Comparison of ENCODE assay signal across 29 cellular contexts in the genomic region with DNA sequence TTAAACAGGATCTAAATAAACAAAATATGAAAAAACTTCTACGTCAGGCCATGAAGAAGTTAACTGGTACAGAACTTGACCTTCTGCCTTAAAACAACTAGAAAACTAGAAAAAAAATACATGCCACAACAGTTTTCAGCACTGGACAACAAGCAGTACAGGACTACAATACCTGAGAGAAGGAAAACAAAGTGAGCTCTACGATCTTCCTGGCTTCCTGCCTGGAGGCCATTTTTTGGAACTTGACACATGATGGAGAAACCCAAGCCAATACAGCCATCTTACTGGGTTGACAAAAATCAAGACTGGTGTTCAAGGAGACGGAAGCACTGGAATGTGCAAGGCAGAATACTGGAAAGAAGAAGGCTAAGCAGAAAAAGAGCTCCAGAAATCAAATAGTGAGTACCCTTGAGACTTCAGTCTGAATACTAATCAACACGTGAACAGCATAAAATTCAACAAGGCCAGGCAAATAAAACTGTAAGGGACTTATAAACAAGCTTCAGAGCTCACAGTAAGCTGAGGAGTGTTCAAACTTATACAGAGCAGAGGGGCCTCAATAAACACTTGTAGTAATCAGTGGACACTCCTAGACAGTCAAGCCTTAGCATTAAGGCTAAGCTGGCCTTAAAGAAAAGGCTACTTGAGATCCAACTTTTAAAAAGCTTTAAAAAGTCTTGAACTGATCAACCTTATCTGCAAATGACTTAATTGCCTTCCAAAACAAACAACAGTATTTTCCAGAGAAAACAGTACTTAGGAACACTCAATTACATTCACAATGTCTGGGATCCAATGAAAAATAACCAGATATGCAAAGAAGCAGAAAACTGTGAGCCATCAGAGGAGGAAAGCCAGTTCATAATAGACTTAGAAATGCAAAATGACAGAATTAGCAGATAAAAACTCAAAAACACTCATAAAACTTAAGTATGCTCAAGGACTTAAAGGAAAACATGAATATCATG.
A peak's percentile ranks its signal among the peaks of the same experiment; 100 is the strongest.
DNase-seq lines count a peak whose midpoint lies in the region; ATAC-seq and TF ChIP-seq lines count a peak whose summit lies in the region.
"Had no signal": no experiment of that assay in that cellular context is flagged by ENCODE, and none has a peak within 500 bp of the region (broad histone marks: within the 10 kb centered on the region; RNA-seq: fewer than 3 reads in every experiment).

No MANE protein-coding gene starts in this region.

- CTCF ChIA-PET in HEK293 (lab: Yijun Ruan, JAX): interaction anchor here (1.8 to 2.1 kb wide), 2 partner anchors 11 to 22 kb away, joined by 6 to 10 read pairs; no protein-coding TSS in a partner anchor

- peaks cover 14% of the 10 kb centered on the region for H3K36me3 ChIP-seq in CD4-positive, CD25-positive, alpha-beta regulatory T cell (ENCODE audit: control insufficient read depth, insufficient read depth, low read length)
- H3K36me3 ChIP-seq in HEK293 (ENCODE audit: control insufficient read depth in 2 of 2, insufficient read depth in 1 of 2, low read length in 2 of 2) (no peaks in the 10 kb centered on the region), mucosa of rectum (ENCODE audit: control insufficient read depth in 2 of 2, insufficient read depth in 2 of 2, low read length in 2 of 2) (no peaks in the 10 kb centered on the region)
- H3K36me3 ChIP-seq: uterus had no signal

- POLR2A ChIA-PET in HEK293 (lab: Yijun Ruan, JAX): interaction anchor here (0.6 kb wide), 1 partner anchor 63 kb away, joined by 4 read pairs; no protein-coding TSS in a partner anchor

- peaks cover 40% of the 10 kb centered on the region for H3K36me3 Mint-ChIP-seq in CD4-positive, CD25-positive, alpha-beta regulatory T cell
- peaks cover 17% of the 10 kb centered on the region for H3K36me3 Mint-ChIP-seq in endothelial cell (ENCODE audit: low read depth, unreplicated experiment)

- H3K9ac ChIP-seq in mucosa of rectum (ENCODE audit: low read depth in 1 of 2, low read length in 2 of 2): no peak overlapping the region

- no peak for DNase-seq in CD4-positive, CD25-positive, alpha-beta regulatory T cell
- DNase-seq in endothelial cell (ENCODE audit: low spot score): no peak
- DNase-seq in activated CD8-positive, alpha-beta memory T cell treated with anti-CD3 and anti-CD28 coated beads, Interleukin-2, amount 50 U/mL, for 4 hours: no peak
- no peak for DNase-seq in HUDEP-2 (lab: John Stamatoyannopoulos, UW; ENCODE audit: unreplicated experiment in 76 of 76)
- DNase-seq in iPS-NIHi7 (ENCODE audit: extremely low spot score): no peak
- DNase-seq: activated CD4-positive, alpha-beta memory T cell treated with anti-CD3 and anti-CD28 coated beads, Interleukin-2, amount 10 ng/mL, durations not matched to agents 7 days and 5 days; activated CD4-positive, CD25-positive, alpha-beta regulatory T cell treated with anti-CD3 and anti-CD28 coated beads, Interleukin-2, amount 50 U/mL, for 72 hours; activated gamma-delta T cell; activated naive CD8-positive, alpha-beta T cell treated with anti-CD3 and anti-CD28 coated beads, Interleukin-2, amount 50 U/mL, for 24 hours; effector memory CD8-positive, alpha-beta T cell; esophagus squamous epithelium; islet precursor cell; MG63; naive thymus-derived CD4-positive, alpha-beta T cell; NCI-H1417 treated with DMSO at 0.1 percent for 48 hours; NCI-H524 treated with DMSO at 0.1 percent for 48 hours; occipital lobe; spleen; stimulated activated CD4-positive, alpha-beta T cell treated with anti-CD3 and anti-CD28 coated beads, Interleukin-2, amount 100 ng/mL, for 48 hours; T-helper 1 cell; uterus had no signal

- no peak for TF ChIP-seq CTCF in HEK293 (tag by site-specific recombination; IDR thresholded peaks at IDR 0.05)
- no peak for TF ChIP-seq CTCF in endothelial cell (IDR thresholded peaks at IDR 0.05; ENCODE audit: unreplicated experiment)

- no peaks in the 10 kb centered on the region for H3K27me3 ChIP-seq in CD4-positive, CD25-positive, alpha-beta regulatory T cell (ENCODE audit: control insufficient read depth, insufficient read depth, low read length)
- no peaks in the 10 kb centered on the region for H3K27me3 ChIP-seq in mucosa of rectum (ENCODE audit: control insufficient read depth in 2 of 2, insufficient read depth in 2 of 2, low read length in 2 of 2)
- H3K27me3 ChIP-seq: esophagus squamous epithelium, gastroesophageal sphincter, MG63, spleen, uterus had no signal

- H3K4me3 Mint-ChIP-seq in CD4-positive, CD25-positive, alpha-beta regulatory T cell: no peak overlapping the region
- H3K4me3 Mint-ChIP-seq in endothelial cell (ENCODE audit: unreplicated experiment): peak overlapping the region; percentile 21
- H3K4me3 Mint-ChIP-seq: activated CD4-positive, alpha-beta memory T cell treated with anti-CD3 and anti-CD28 coated beads, Interleukin-2, amount 10 ng/mL, durations not matched to agents 7 days and 5 days; activated naive CD8-positive, alpha-beta T cell treated with anti-CD3 and anti-CD28 coated beads, Interleukin-2, amount 50 U/mL, for 24 hours; brain; CD14-positive monocyte; effector memory CD8-positive, alpha-beta T cell; IgD-negative memory B cell; stimulated activated memory B cell treated with anti-CD40 and anti-IgM and Interleukin-4, amounts not matched to agents 10 μg/mL and 1 μg/mL and 100 μg/mL, for 72 hours had no signal

- no peak overlapping the region for H3K27ac ChIP-seq in CD4-positive, CD25-positive, alpha-beta regulatory T cell (ENCODE audit: insufficient read depth, low read length, poor library complexity, severe bottlenecking)
- H3K27ac ChIP-seq in HEK293 (ENCODE audit: extremely low read depth, low read depth, low read length) (no peak overlapping the region), mucosa of rectum (ENCODE audit: low read depth in 2 of 2, low read length in 2 of 2) (peak overlapping the region; percentile 20 to 23)
- H3K27ac ChIP-seq: esophagus squamous epithelium, gastroesophageal sphincter, spleen, uterus had no signal

- ATAC-seq in CD4-positive, CD25-positive, alpha-beta regulatory T cell (ENCODE audit: low read depth in 2 of 2): no peak
- ATAC-seq: activated naive CD8-positive, alpha-beta T cell treated with anti-CD3 and anti-CD28 coated beads, Interleukin-2, amount 50 U/mL, for 24 hours; effector memory CD8-positive, alpha-beta T cell; gastroesophageal sphincter; HCT116; naive thymus-derived CD4-positive, alpha-beta T cell; stimulated activated memory B cell treated with anti-CD40 and anti-IgM and Interleukin-4, amounts not matched to agents 10 μg/mL and 1 μg/mL and 100 μg/mL, for 72 hours had no signal

- no peaks in the 10 kb centered on the region for H3K4me1 ChIP-seq in CD4-positive, CD25-positive, alpha-beta regulatory T cell (ENCODE audit: control insufficient read depth, insufficient read depth, low read length, poor library complexity, severe bottlenecking)
- H3K4me1 ChIP-seq in HEK293 (ENCODE audit: control insufficient read depth, insufficient read depth, low read length) (no peaks in the 10 kb centered on the region), mucosa of rectum (ENCODE audit: control insufficient read depth in 2 of 2, insufficient read depth in 2 of 2, low read length in 2 of 2) (peaks cover 8 to 24% of the 10 kb centered on the region in 2 donors)
- H3K4me1 ChIP-seq: gastroesophageal sphincter, uterus had no signal

- peak overlapping the region; percentile 22 to 36 (median 22) for H3K27ac Mint-ChIP-seq in CD4-positive, CD25-positive, alpha-beta regulatory T cell
- no peak overlapping the region for H3K27ac Mint-ChIP-seq in endothelial cell (ENCODE audit: unreplicated experiment)
- H3K27ac Mint-ChIP-seq: activated CD4-positive, alpha-beta memory T cell treated with anti-CD3 and anti-CD28 coated beads, Interleukin-2, amount 10 ng/mL, durations not matched to agents 7 days and 5 days; activated naive CD8-positive, alpha-beta T cell treated with anti-CD3 and anti-CD28 coated beads, Interleukin-2, amount 50 U/mL, for 24 hours; effector memory CD8-positive, alpha-beta T cell; IgD-negative memory B cell; stimulated activated memory B cell treated with anti-CD40 and anti-IgM and Interleukin-4, amounts not matched to agents 10 μg/mL and 1 μg/mL and 100 μg/mL, for 72 hours had no signal

- H3K9me3 ChIP-seq in CD4-positive, CD25-positive, alpha-beta regulatory T cell (ENCODE audit: control insufficient read depth in 2 of 2, low read length in 2 of 2): peaks cover 0 to 4% of the 10 kb centered on the region in 2 experiments
- H3K9me3 ChIP-seq in HEK293 (ENCODE audit: control insufficient read depth, insufficient read depth, low read depth, low read length): no peaks in the 10 kb centered on the region
- no peaks in the 10 kb centered on the region for H3K9me3 ChIP-seq in mucosa of rectum (ENCODE audit: control insufficient read depth in 2 of 2, low read length in 2 of 2)
- H3K9me3 ChIP-seq: esophagus squamous epithelium, uterus had no signal

- H3K9me3 Mint-ChIP-seq in CD4-positive, CD25-positive, alpha-beta regulatory T cell: peaks cover 0 to 8% (median 3%) of the 10 kb centered on the region in 7 donors
- no peaks in the 10 kb centered on the region for H3K9me3 Mint-ChIP-seq in endothelial cell (ENCODE audit: unreplicated experiment)
- H3K9me3 Mint-ChIP-seq: stimulated activated memory B cell treated with anti-CD40 and anti-IgM and Interleukin-4, amounts not matched to agents 10 μg/mL and 1 μg/mL and 100 μg/mL, for 72 hours had no signal

- H3K4me1 Mint-ChIP-seq in CD4-positive, CD25-positive, alpha-beta regulatory T cell: peaks cover 30 to 67% (median 52%) of the 10 kb centered on the region in 4 donors
- peaks cover 9% of the 10 kb centered on the region for H3K4me1 Mint-ChIP-seq in endothelial cell (ENCODE audit: unreplicated experiment)

- no peak overlapping the region for H3K4me3 ChIP-seq in CD4-positive, CD25-positive, alpha-beta regulatory T cell (ENCODE audit: low read depth, low read length)
- H3K4me3 ChIP-seq in HEK293 (ENCODE audit: low read depth, low read length) (no peak overlapping the region), mucosa of rectum (ENCODE audit: low read length in 2 of 2) (no peak overlapping the region)
- H3K4me3 ChIP-seq: esophagus squamous epithelium, gastroesophageal sphincter, MG63, spleen, uterus had no signal

- no peaks in the 10 kb centered on the region for H3K27me3 Mint-ChIP-seq in CD4-positive, CD25-positive, alpha-beta regulatory T cell
- H3K27me3 Mint-ChIP-seq in endothelial cell (ENCODE audit: unreplicated experiment): no peaks in the 10 kb centered on the region
- H3K27me3 Mint-ChIP-seq: activated CD4-positive, alpha-beta memory T cell treated with anti-CD3 and anti-CD28 coated beads, Interleukin-2, amount 10 ng/mL, durations not matched to agents 7 days and 5 days; activated naive CD8-positive, alpha-beta T cell treated with anti-CD3 and anti-CD28 coated beads, Interleukin-2, amount 50 U/mL, for 24 hours; brain; effector memory CD8-positive, alpha-beta T cell; IgD-negative memory B cell; naive thymus-derived CD4-positive, alpha-beta T cell; stimulated activated memory B cell treated with anti-CD40 and anti-IgM and Interleukin-4, amounts not matched to agents 10 μg/mL and 1 μg/mL and 100 μg/mL, for 72 hours had no signal

Comparison
In these comparisons a context has a peak if more than half of its experiments do, and no peak if none do; other contexts are left out.
1. H3K27ac ChIP-seq: peak in mucosa of rectum (2 of 2); none in CD4-positive, CD25-positive, alpha-beta regulatory T cell (single experiment) and HEK293 (single experiment).